In genomic region chr17:1110524-1110843, GRCh38 we compare ENCODE assay signal across 1 cellular context.
TF ChIP-seq lines count a peak whose summit lies in the region.

No MANE protein-coding gene starts in this region.

TF ChIP-seq in SK-N-SH treated with all-trans-retinoic acid at 6 μM for 48 hours, 23 proteins besides CTCF, POLR2A, EP300 and RAD21 (continued from another document):
- TF ChIP-seq CSRNP3 (CRISPR knock-in tag; IDR thresholded peaks at IDR 0.05) = no peak
- TF ChIP-seq ZNF8 (CRISPR knock-in tag; IDR thresholded peaks at IDR 0.05) = no peak
- no peak for TF ChIP-seq TCF4 (CRISPR knock-in tag; IDR thresholded peaks at IDR 0.05; ENCODE audit: borderline replicate concordance)
TF ChIP-seq in SK-N-SH treated with all-trans-retinoic acid at 6 μM for 48 hours: peak in this region for 0.
